In genomic region chr3:80114694-80115093, GRCh38 we compare ENCODE assay signal across 24 cellular contexts.
"Had no signal": no experiment of that assay in that cellular context is flagged by ENCODE, and none has a peak within 500 bp of the region (broad histone marks: within the 10 kb centered on the region; RNA-seq: fewer than 3 reads in every experiment).

No MANE protein-coding gene starts in this region.

- H3K4me1 ChIP-seq: esophagus muscularis mucosa, foreskin keratinocyte, gastroesophageal sphincter, heart left ventricle, lower lobe of right lung had no signal

- H3K27me3 ChIP-seq: dorsolateral prefrontal cortex, esophagus muscularis mucosa, foreskin keratinocyte, gastroesophageal sphincter, heart left ventricle, hepatocyte had no signal

- FAIRE-seq: colon, endothelial cell of umbilical vein, kidney had no signal

- H2AFZ ChIP-seq: hepatocyte had no signal

- H3K4me3 ChIP-seq: coronary artery, dorsolateral prefrontal cortex, esophagus muscularis mucosa, gastroesophageal sphincter, heart left ventricle, hepatocyte, lower lobe of right lung, mucosa of descending colon had no signal

- H3K27ac ChIP-seq: coronary artery, dorsolateral prefrontal cortex, esophagus muscularis mucosa, foreskin keratinocyte, gastroesophageal sphincter, heart left ventricle, hepatocyte, lower lobe of right lung had no signal

- H3K36me3 ChIP-seq: esophagus muscularis mucosa, gastroesophageal sphincter, heart left ventricle, lower lobe of right lung had no signal

- ATAC-seq: foreskin keratinocyte, gastroesophageal sphincter, heart left ventricle, left colon, left lobe of liver, left ventricle myocardium superior, lower lobe of right lung, mucosa of descending colon had no signal

- H3K79me2 ChIP-seq: hepatocyte had no signal

- H3K4me2 ChIP-seq: hepatocyte had no signal

- DNase-seq: dermis blood vessel endothelial cell; dorsolateral prefrontal cortex; effector CD4-positive, alpha-beta T cell; effector memory CD4-positive, alpha-beta T cell; foreskin keratinocyte; heart left ventricle; hypothalamus; immature natural killer cell; islet precursor cell; kidney; kidney glomerular epithelial cell; left colon; left ventricle myocardium superior; lower lobe of right lung; mesenchymal stem cell; mucosa of descending colon; naive B cell had no signal

- H3K9me3 ChIP-seq: esophagus muscularis mucosa, gastroesophageal sphincter, heart left ventricle, lower lobe of right lung had no signal
